1 cellular context compared by ENCODE assay signal in genomic region chr4:183988874-183989273, GRCh38.
TF ChIP-seq lines count a peak whose summit lies in the region.

No MANE protein-coding gene starts in this region.

TF ChIP-seq in IMR-90, 13 proteins besides CTCF, POLR2A, EP300 and RAD21 (continued from another document):
- TF ChIP-seq ELK1 (IDR thresholded peaks at IDR 0.05; ENCODE audit: borderline replicate concordance, low read depth, low read length) (no peak), BHLHE40 (IDR thresholded peaks at IDR 0.05; ENCODE audit: low read depth, low read length) (no peak), USF2 (IDR thresholded peaks at IDR 0.05; ENCODE audit: low read depth, low read length) (no peak), NFE2L2 (IDR thresholded peaks at IDR 0.05; ENCODE audit: low read depth, low read length) (no peak), MAFK (IDR thresholded peaks at IDR 0.05; ENCODE audit: low read depth, low read length) (no peak)
